1 cellular context compared by ENCODE assay signal in genomic region chr9:129720865-129721545, GRCh38.
TF ChIP-seq lines count a peak whose summit lies in the region.

No MANE protein-coding gene starts in this region.

TF ChIP-seq in K562, 482 proteins besides CTCF, POLR2A, EP300 and RAD21 (continued from another document and continues in another):
- TF ChIP-seq CHD7 (IDR thresholded peaks at IDR 0.05; ENCODE audit: low read depth, low read length) (no peak), PTBP1 (IDR thresholded peaks at IDR 0.05; ENCODE audit: low read depth, low read length) (no peak), CHCHD3 (CRISPR knock-in tag; IDR thresholded peaks at IDR 0.05) (no peak), JUND (IDR thresholded peaks at IDR 0.05; ENCODE audit: borderline replicate concordance, low read depth, low read length) (0 out of 2 replicates have a peak, but pooled peaks have one; percentile 35), JUND (tag; IDR thresholded peaks at IDR 0.05; ENCODE audit: borderline replicate concordance, low read depth, low read length) (no peak), ATF1 (CRISPR knock-in tag; IDR thresholded peaks at IDR 0.05) (no peak), ATF1 (tag; IDR thresholded peaks at IDR 0.05) (no peak), ZNF740 (CRISPR knock-in tag; IDR thresholded peaks at IDR 0.05) (no peak), ZNF740 (tag; IDR thresholded peaks at IDR 0.05) (no peak), ZBTB7A (IDR thresholded peaks at IDR 0.05; ENCODE audit: borderline replicate concordance, control insufficient read depth, low read depth, low read length) (no peak), SPI1 (IDR thresholded peaks at IDR 0.05; ENCODE audit: borderline replicate concordance, low read depth, low read length) (no peak), PML (IDR thresholded peaks at IDR 0.05; ENCODE audit: low read length) (no peak), EWSR1 (IDR thresholded peaks at IDR 0.05; ENCODE audit: borderline replicate concordance, low read depth, partially characterized antibody) (no peak), KLF6 (CRISPR knock-in tag; IDR thresholded peaks at IDR 0.05; ENCODE audit: borderline replicate concordance) (no peak), HES1 (IDR thresholded peaks at IDR 0.05; ENCODE audit: low read depth) (no peak), ETV1 (tag; conservative IDR thresholded peaks at IDR 0.05; ENCODE audit: low read depth) (no peak), SUPT5H (IDR thresholded peaks at IDR 0.05) (no peak), ZNF507 (tag; conservative IDR thresholded peaks at IDR 0.05) (no peak), MAFK (IDR thresholded peaks at IDR 0.05; ENCODE audit: low read length) (0 out of 2 replicates have a peak, but pooled peaks have one; percentile 6), BACH1 (tag; IDR thresholded peaks at IDR 0.05) (no peak), ASH1L (IDR thresholded peaks at IDR 0.05; ENCODE audit: borderline replicate concordance, low read depth, partially characterized antibody) (no peak), RFX5 (IDR thresholded peaks at IDR 0.05; ENCODE audit: low read depth, low read length) (no peak), ZBTB1 (CRISPR knock-in tag; IDR thresholded peaks at IDR 0.05; ENCODE audit: borderline replicate concordance, low read depth) (0 out of 2 replicates have a peak, but pooled peaks have one; percentile 40), PCBP1 (IDR thresholded peaks at IDR 0.05; ENCODE audit: low read depth, low read length, poor library complexity, severe bottlenecking) (no peak), TAF9B (IDR thresholded peaks at IDR 0.05; ENCODE audit: partially characterized antibody) (no peak), TAL1 (IDR thresholded peaks at IDR 0.05) (no peak), ZNF764 (CRISPR knock-in tag; IDR thresholded peaks at IDR 0.05; ENCODE audit: low read depth) (peak; percentile 75), MCM2 (IDR thresholded peaks at IDR 0.05; ENCODE audit: low read depth) (no peak), NR4A1 (CRISPR knock-in tag; IDR thresholded peaks at IDR 0.05) (no peak), NR4A1 (tag; IDR thresholded peaks at IDR 0.05) (no peak)
- TF ChIP-seq, protein P1, sequence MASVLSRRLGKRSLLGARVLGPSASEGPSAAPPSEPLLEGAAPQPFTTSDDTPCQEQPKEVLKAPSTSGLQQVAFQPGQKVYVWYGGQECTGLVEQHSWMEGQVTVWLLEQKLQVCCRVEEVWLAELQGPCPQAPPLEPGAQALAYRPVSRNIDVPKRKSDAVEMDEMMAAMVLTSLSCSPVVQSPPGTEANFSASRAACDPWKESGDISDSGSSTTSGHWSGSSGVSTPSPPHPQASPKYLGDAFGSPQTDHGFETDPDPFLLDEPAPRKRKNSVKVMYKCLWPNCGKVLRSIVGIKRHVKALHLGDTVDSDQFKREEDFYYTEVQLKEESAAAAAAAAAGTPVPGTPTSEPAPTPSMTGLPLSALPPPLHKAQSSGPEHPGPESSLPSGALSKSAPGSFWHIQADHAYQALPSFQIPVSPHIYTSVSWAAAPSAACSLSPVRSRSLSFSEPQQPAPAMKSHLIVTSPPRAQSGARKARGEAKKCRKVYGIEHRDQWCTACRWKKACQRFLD (CRISPR knock-in tag; IDR thresholded peaks at IDR 0.05): no peak
- TF ChIP-seq, protein P2, sequence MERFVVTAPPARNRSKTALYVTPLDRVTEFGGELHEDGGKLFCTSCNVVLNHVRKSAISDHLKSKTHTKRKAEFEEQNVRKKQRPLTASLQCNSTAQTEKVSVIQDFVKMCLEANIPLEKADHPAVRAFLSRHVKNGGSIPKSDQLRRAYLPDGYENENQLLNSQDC (CRISPR knock-in tag; IDR thresholded peaks at IDR 0.05): no peak
- TF ChIP-seq, protein P3, sequence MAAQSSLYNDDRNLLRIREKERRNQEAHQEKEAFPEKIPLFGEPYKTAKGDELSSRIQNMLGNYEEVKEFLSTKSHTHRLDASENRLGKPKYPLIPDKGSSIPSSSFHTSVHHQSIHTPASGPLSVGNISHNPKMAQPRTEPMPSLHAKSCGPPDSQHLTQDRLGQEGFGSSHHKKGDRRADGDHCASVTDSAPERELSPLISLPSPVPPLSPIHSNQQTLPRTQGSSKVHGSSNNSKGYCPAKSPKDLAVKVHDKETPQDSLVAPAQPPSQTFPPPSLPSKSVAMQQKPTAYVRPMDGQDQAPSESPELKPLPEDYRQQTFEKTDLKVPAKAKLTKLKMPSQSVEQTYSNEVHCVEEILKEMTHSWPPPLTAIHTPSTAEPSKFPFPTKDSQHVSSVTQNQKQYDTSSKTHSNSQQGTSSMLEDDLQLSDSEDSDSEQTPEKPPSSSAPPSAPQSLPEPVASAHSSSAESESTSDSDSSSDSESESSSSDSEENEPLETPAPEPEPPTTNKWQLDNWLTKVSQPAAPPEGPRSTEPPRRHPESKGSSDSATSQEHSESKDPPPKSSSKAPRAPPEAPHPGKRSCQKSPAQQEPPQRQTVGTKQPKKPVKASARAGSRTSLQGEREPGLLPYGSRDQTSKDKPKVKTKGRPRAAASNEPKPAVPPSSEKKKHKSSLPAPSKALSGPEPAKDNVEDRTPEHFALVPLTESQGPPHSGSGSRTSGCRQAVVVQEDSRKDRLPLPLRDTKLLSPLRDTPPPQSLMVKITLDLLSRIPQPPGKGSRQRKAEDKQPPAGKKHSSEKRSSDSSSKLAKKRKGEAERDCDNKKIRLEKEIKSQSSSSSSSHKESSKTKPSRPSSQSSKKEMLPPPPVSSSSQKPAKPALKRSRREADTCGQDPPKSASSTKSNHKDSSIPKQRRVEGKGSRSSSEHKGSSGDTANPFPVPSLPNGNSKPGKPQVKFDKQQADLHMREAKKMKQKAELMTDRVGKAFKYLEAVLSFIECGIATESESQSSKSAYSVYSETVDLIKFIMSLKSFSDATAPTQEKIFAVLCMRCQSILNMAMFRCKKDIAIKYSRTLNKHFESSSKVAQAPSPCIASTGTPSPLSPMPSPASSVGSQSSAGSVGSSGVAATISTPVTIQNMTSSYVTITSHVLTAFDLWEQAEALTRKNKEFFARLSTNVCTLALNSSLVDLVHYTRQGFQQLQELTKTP (IDR thresholded peaks at IDR 0.05; ENCODE audit: low read depth in 1 of 2, partially characterized antibody in 2 of 2): no peak
- TF ChIP-seq, protein P4, sequence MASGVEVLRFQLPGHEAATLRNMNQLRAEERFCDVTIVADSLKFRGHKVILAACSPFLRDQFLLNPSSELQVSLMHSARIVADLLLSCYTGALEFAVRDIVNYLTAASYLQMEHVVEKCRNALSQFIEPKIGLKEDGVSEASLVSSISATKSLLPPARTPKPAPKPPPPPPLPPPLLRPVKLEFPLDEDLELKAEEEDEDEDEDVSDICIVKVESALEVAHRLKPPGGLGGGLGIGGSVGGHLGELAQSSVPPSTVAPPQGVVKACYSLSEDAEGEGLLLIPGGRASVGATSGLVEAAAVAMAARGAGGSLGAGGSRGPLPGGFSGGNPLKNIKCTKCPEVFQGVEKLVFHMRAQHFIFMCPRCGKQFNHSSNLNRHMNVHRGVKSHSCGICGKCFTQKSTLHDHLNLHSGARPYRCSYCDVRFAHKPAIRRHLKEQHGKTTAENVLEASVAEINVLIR (CRISPR knock-in tag; IDR thresholded peaks at IDR 0.05): no peak
- TF ChIP-seq, protein P5, sequence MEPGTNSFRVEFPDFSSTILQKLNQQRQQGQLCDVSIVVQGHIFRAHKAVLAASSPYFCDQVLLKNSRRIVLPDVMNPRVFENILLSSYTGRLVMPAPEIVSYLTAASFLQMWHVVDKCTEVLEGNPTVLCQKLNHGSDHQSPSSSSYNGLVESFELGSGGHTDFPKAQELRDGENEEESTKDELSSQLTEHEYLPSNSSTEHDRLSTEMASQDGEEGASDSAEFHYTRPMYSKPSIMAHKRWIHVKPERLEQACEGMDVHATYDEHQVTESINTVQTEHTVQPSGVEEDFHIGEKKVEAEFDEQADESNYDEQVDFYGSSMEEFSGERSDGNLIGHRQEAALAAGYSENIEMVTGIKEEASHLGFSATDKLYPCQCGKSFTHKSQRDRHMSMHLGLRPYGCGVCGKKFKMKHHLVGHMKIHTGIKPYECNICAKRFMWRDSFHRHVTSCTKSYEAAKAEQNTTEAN (CRISPR knock-in tag; IDR thresholded peaks at IDR 0.05): peak; percentile 65; the same call in 1 of the 2 replicates
- TF ChIP-seq, protein P6, sequence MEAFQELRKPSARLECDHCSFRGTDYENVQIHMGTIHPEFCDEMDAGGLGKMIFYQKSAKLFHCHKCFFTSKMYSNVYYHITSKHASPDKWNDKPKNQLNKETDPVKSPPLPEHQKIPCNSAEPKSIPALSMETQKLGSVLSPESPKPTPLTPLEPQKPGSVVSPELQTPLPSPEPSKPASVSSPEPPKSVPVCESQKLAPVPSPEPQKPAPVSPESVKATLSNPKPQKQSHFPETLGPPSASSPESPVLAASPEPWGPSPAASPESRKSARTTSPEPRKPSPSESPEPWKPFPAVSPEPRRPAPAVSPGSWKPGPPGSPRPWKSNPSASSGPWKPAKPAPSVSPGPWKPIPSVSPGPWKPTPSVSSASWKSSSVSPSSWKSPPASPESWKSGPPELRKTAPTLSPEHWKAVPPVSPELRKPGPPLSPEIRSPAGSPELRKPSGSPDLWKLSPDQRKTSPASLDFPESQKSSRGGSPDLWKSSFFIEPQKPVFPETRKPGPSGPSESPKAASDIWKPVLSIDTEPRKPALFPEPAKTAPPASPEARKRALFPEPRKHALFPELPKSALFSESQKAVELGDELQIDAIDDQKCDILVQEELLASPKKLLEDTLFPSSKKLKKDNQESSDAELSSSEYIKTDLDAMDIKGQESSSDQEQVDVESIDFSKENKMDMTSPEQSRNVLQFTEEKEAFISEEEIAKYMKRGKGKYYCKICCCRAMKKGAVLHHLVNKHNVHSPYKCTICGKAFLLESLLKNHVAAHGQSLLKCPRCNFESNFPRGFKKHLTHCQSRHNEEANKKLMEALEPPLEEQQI (IDR thresholded peaks at IDR 0.05): no peak
